9 cellular contexts compared by ENCODE assay signal in genomic region chr16:23509441-23509754, GRCh38. TPM values are rescaled to one million over a fixed set of nuclear protein-coding genes. Genes with fewer than 3 reads are reported as not detected.
DNase-seq lines count a peak whose midpoint lies in the region; ATAC-seq, FAIRE-seq and TF ChIP-seq lines count a peak whose summit lies in the region.
"Had no signal": no experiment of that assay in that cellular context is flagged by ENCODE, and none has a peak within 500 bp of the region (broad histone marks: within the 10 kb centered on the region; RNA-seq: fewer than 3 reads in every experiment).

No MANE protein-coding gene starts in this region.

- no peak for DNase-seq in CD8-positive, alpha-beta memory T cell
- DNase-seq in PC-9 (no peak), endothelial cell of umbilical vein (ENCODE audit: low read depth, low spot score) (peak; percentile 31), ovary (no peak), left colon (no peak), middle frontal gyrus (ENCODE audit: extremely low spot score, low spot score) (no peak)

- no peak for TF ChIP-seq POLR2A in endothelial cell of umbilical vein (IDR thresholded peaks at IDR 0.05; ENCODE audit: low read depth, low read length)
- TF ChIP-seq POLR2A in ovary (IDR thresholded peaks at IDR 0.05) = no peak

- peaks cover 41% of the 10 kb centered on the region for H3F3A ChIP-seq in PC-9 (ENCODE audit: insufficient read depth, low read depth)

- peaks cover 46% of the 10 kb centered on the region for H3K79me2 ChIP-seq in PC-9 (ENCODE audit: low read depth)
- peaks cover 47% of the 10 kb centered on the region for H3K79me2 ChIP-seq in endothelial cell of umbilical vein (ENCODE audit: control insufficient read depth, insufficient read depth, low read length)

- H3K27me3 ChIP-seq in CD8-positive, alpha-beta memory T cell (ENCODE audit: insufficient read depth, low read length, poor library complexity, severe bottlenecking) = no peaks in the 10 kb centered on the region
- no peaks in the 10 kb centered on the region for H3K27me3 ChIP-seq in PC-9 (ENCODE audit: insufficient read depth, low read depth)
- no peaks in the 10 kb centered on the region for H3K27me3 ChIP-seq in endothelial cell of umbilical vein (ENCODE audit: control insufficient read depth in 2 of 2, insufficient read depth in 2 of 2, low read length in 2 of 2)
- H3K27me3 ChIP-seq in ovary = no peaks in the 10 kb centered on the region

- H3K27ac ChIP-seq in CD8-positive, alpha-beta memory T cell (ENCODE audit: low read depth, low read length) = peak overlapping the region; percentile 66
- H3K27ac ChIP-seq in PC-9 = no peak overlapping the region
- H3K27ac ChIP-seq in endothelial cell of umbilical vein (ENCODE audit: insufficient read depth, low read depth, low read length) = no peak overlapping the region
- peak overlapping the region in 1 of 2 donors; percentile 87 for H3K27ac ChIP-seq in ovary

- POLR2A ChIA-PET in CD8-positive, alpha-beta memory T cell (lab: Charles Lee) = interaction anchor here (0.9 to 1.3 kb wide), 3 partner anchors 27 to 56 kb away, joined by 3 to 4 read pairs (median 4); partner anchors contain the start of genes COG7, EARS2 and UBFD1
- POLR2A ChIA-PET in PC-9 (lab: Charles Lee; ENCODE audit: unreplicated experiment) (interaction anchor here (0.7 kb wide), 1 partner anchor 12 kb away, joined by 4 read pairs; no protein-coding TSS in a partner anchor), endothelial cell of umbilical vein (lab: Charles Lee) (no interaction called here)

- H3K27me3 Mint-ChIP-seq in CD8-positive, alpha-beta memory T cell = peaks cover 0 to 5% of the 10 kb centered on the region in 2 donors

- peak overlapping the region; percentile 98 for H3K4me2 ChIP-seq in PC-9
- peak overlapping the region; percentile 89 for H3K4me2 ChIP-seq in endothelial cell of umbilical vein (ENCODE audit: insufficient read depth, low read length)

- 1 to 3% (median 1%) methylated on average over 5 of the region's 5 CpGs for WGBS in ovary, 3 donors

- peak overlapping the region; percentile 7 to 93 (median 88) for H3K27ac Mint-ChIP-seq in CD8-positive, alpha-beta memory T cell

- H3K4me3 Mint-ChIP-seq in CD8-positive, alpha-beta memory T cell = peak overlapping the region; percentile 86 to 96 (median 91)

- intact Hi-C loops in PC-9 (cut with micrococcal nuclease; ENCODE audit: unreplicated experiment) = loop anchor here (5.0 kb wide), 1 partner anchor 57 kb away; the partner anchor contains the start of gene COG7
- intact Hi-C loops in endothelial cell of umbilical vein (cut with micrococcal nuclease) = no loop called here
- intact Hi-C loops in ovary (cut with DNase I) = loop anchor here in 1 of 4 donors (10.0 kb wide), 1 partner anchor 45 kb away; the partner anchor contains the start of genes EARS2 and UBFD1
- intact Hi-C loops in left colon (cut with DNase I, micrococcal nuclease) = no loop called here

- peaks cover 55 to 75% (median 71%) of the 10 kb centered on the region in 3 donors for H3K4me1 Mint-ChIP-seq in CD8-positive, alpha-beta memory T cell

- no peak for TF ChIP-seq EP300 in ovary (IDR thresholded peaks at IDR 0.05)

- peak overlapping the region; percentile 44; the same call in 1 of the 2 replicates for H2AFZ ChIP-seq in PC-9
- no peak overlapping the region for H2AFZ ChIP-seq in endothelial cell of umbilical vein (ENCODE audit: low read depth, low read length)

- H3K9me1 ChIP-seq in endothelial cell of umbilical vein (replicated peaks; ENCODE audit: control insufficient read depth, extremely low read depth, insufficient read depth, low read length) = no peaks in the 10 kb centered on the region

- no peaks in the 10 kb centered on the region for H3K9me3 ChIP-seq in CD8-positive, alpha-beta memory T cell (ENCODE audit: low read length)
- H3K9me3 ChIP-seq in PC-9 (ENCODE audit: insufficient read depth, low read depth) (no peaks in the 10 kb centered on the region), endothelial cell of umbilical vein (replicated peaks; ENCODE audit: control insufficient read depth, insufficient read depth, low read length) (no peaks in the 10 kb centered on the region), ovary (no peaks in the 10 kb centered on the region)

- peak overlapping the region; percentile 58 for H3K4me3 ChIP-seq in CD8-positive, alpha-beta memory T cell (ENCODE audit: low read length)
- H3K4me3 ChIP-seq in PC-9 (peak overlapping the region; percentile 69), endothelial cell of umbilical vein (replicated peaks in 1 of 3; ENCODE audit: insufficient read depth in 1 of 3, low read depth in 1 of 3, low read length in 3 of 3) (peak overlapping the region; percentile 4 to 69 (median 60)), ovary (peak overlapping the region; percentile 74)

- CTCF ChIA-PET in CD8-positive, alpha-beta memory T cell (lab: Charles Lee) = interaction anchor here (0.9 to 1.3 kb wide), 2 partner anchors 37 to 74 kb away, joined by 3 to 7 read pairs; no protein-coding TSS in a partner anchor
- CTCF ChIA-PET in PC-9 (lab: Charles Lee) (no interaction called here), endothelial cell of umbilical vein (lab: Charles Lee) (interaction anchor here (1.0 to 1.8 kb wide), 4 partner anchors 9 to 74 kb away, joined by 3 to 12 read pairs (median 4); no protein-coding TSS in a partner anchor)

- H3K36me3 Mint-ChIP-seq in CD8-positive, alpha-beta memory T cell = peaks cover 0 to 26% (median 3%) of the 10 kb centered on the region in 3 donors

- peaks cover 54% of the 10 kb centered on the region for H3K4me1 ChIP-seq in CD8-positive, alpha-beta memory T cell (ENCODE audit: insufficient read depth, low read length)
- peaks cover 23% of the 10 kb centered on the region for H3K4me1 ChIP-seq in PC-9 (replicated peaks; ENCODE audit: insufficient read depth)
- H3K4me1 ChIP-seq in endothelial cell of umbilical vein (ENCODE audit: control insufficient read depth, extremely low read depth, insufficient read depth, low read length) = peaks cover 9% of the 10 kb centered on the region
- peaks cover 25% of the 10 kb centered on the region for H3K4me1 ChIP-seq in ovary (ENCODE audit: insufficient read depth)

- H3K36me3 ChIP-seq in CD8-positive, alpha-beta memory T cell (ENCODE audit: insufficient read depth, low read length) = no peaks in the 10 kb centered on the region
- H3K36me3 ChIP-seq in PC-9 (ENCODE audit: low read depth) (no peaks in the 10 kb centered on the region), endothelial cell of umbilical vein (ENCODE audit: control insufficient read depth in 2 of 2, extremely low read depth in 1 of 2, insufficient read depth in 2 of 2, low read length in 2 of 2) (no peaks in the 10 kb centered on the region), ovary (no peaks in the 10 kb centered on the region)

- TF ChIP-seq CTCF in PC-9 (conservative IDR thresholded peaks at IDR 0.05) = no peak
- no peak for TF ChIP-seq CTCF in endothelial cell of umbilical vein (IDR thresholded peaks at IDR 0.05; ENCODE audit: extremely low read depth in 1 of 2, insufficient read depth in 1 of 2, low read depth in 1 of 2, low read length in 2 of 2)
- TF ChIP-seq CTCF in ovary (IDR thresholded peaks at IDR 0.05) = no peak

- no peaks in the 10 kb centered on the region for H3K9me2 ChIP-seq in PC-9 (ENCODE audit: insufficient read depth)

- TSS peak; percentile 64 for BruUV-seq in PC-9 (replicated peaks; lab: Mats Ljungman, UMichigan)
- TSS peak; percentile 80 for BruUV-seq in endothelial cell of umbilical vein (replicated peaks; lab: Mats Ljungman, UMichigan)

- H3K9me3 Mint-ChIP-seq in CD8-positive, alpha-beta memory T cell = no peaks in the 10 kb centered on the region

- ATAC-seq in left colon (no peak), GM19463 (IDR thresholded peaks at IDR 0.05; ENCODE audit: unreplicated experiment) (no peak), GM19397 (IDR thresholded peaks at IDR 0.05; ENCODE audit: unreplicated experiment) (no peak)

- H3K9ac ChIP-seq in endothelial cell of umbilical vein (replicated peaks; ENCODE audit: extremely low read depth, insufficient read depth, low read length) = peak overlapping the region; percentile 62

- peaks cover 27% of the 10 kb centered on the region for H4K20me1 ChIP-seq in PC-9 (ENCODE audit: insufficient read depth)
- peaks cover 2% of the 10 kb centered on the region for H4K20me1 ChIP-seq in endothelial cell of umbilical vein (replicated peaks; ENCODE audit: control insufficient read depth, extremely low read depth, insufficient read depth, low read length)

- FAIRE-seq in endothelial cell of umbilical vein (lab: Jason Lieb, UNC) = no peak
- FAIRE-seq: TTC549 had no signal

- dilution Hi-C loops in endothelial cell of umbilical vein (cut with MboI; ENCODE audit: extremely low pct_ligation_motif_present, low sequenced_read_pairs) = no loop called here

RNA-seq across cellular contexts. Expression of gene GGA2, which starts 0.9 kb away (rescaled TPM):
- total RNA-seq in CD8-positive, alpha-beta memory T cell = 10 to 100 TPM; 63.5 to 70.1 TPM
- polyA plus RNA-seq in CD8-positive, alpha-beta memory T cell = 52.3 TPM
- total RNA-seq in PC-9 (2021) (68.5 and 85.1 TPM in 2 replicates), endothelial cell of umbilical vein (67.5 and 73.1 TPM in 2 replicates), ovary (100 to 1,000 TPM in 1 of 7 donors, 10 to 100 TPM in 6; 27.1 to 111 (median 83.3) TPM), left colon (10 to 100 TPM; 42.6 to 45.3 TPM)
- polyA plus RNA-seq in endothelial cell of umbilical vein (32.9 and 33.3 TPM in 2 replicates), ovary (100 to 1,000 TPM in 1 of 2 donors, 10 to 100 TPM in 1; 36.3 to 141 TPM)
- polyA plus RNA-seq in endothelial cell of umbilical vein (2011; cell fraction: cytosol; rRNA removed) = 21.5 and 25.8 TPM in 2 replicates
- polyA plus RNA-seq in endothelial cell of umbilical vein (2011; cell fraction: nucleus; rRNA removed) = 122 and 137 TPM in 2 replicates
- 30.7 and 37.3 TPM in 2 replicates for polyA plus RNA-seq in endothelial cell of umbilical vein (2012)
- 78.1 and 86.9 TPM in 2 replicates for polyA minus RNA-seq in endothelial cell of umbilical vein
- polyA minus RNA-seq in endothelial cell of umbilical vein (2011; cell fraction: cytosol; rRNA and poly(A)+ RNA removed) = 29.2 TPM
- 51.8 and 68.2 TPM in 2 replicates for polyA minus RNA-seq in endothelial cell of umbilical vein (2011; cell fraction: nucleus; rRNA and poly(A)+ RNA removed)

RNA-seq across cellular contexts. Expression of gene EARS2, which starts 47.8 kb away (rescaled TPM):
- total RNA-seq in CD8-positive, alpha-beta memory T cell = 10 to 100 TPM; 26.9 to 28.5 TPM
- polyA plus RNA-seq in CD8-positive, alpha-beta memory T cell = 14.1 TPM
- total RNA-seq in PC-9 (2021) (34.9 and 43.3 TPM in 2 replicates), endothelial cell of umbilical vein (10.9 and 14.7 TPM in 2 replicates), ovary (10 to 100 TPM; 11.1 to 29.0 (median 18.5) TPM), left colon (10 to 100 TPM; 15.4 to 17.2 TPM)
- polyA plus RNA-seq in endothelial cell of umbilical vein (21.6 and 32.1 TPM in 2 replicates), ovary (10 to 100 TPM in 1 of 2 donors, 1 to 10 TPM in 1; 9.5 to 26.7 TPM)
- polyA plus RNA-seq in endothelial cell of umbilical vein (2011; cell fraction: cytosol; rRNA removed) = 11.7 and 18.4 TPM in 2 replicates
- 19.7 and 20.9 TPM in 2 replicates for polyA plus RNA-seq in endothelial cell of umbilical vein (2011; cell fraction: nucleus; rRNA removed)
- 14.5 and 14.9 TPM in 2 replicates for polyA plus RNA-seq in endothelial cell of umbilical vein (2012)
- polyA minus RNA-seq in endothelial cell of umbilical vein = 48.6 and 55.3 TPM in 2 replicates
- 30.0 TPM for polyA minus RNA-seq in endothelial cell of umbilical vein (2011; cell fraction: cytosol; rRNA and poly(A)+ RNA removed)
- polyA minus RNA-seq in endothelial cell of umbilical vein (2011; cell fraction: nucleus; rRNA and poly(A)+ RNA removed) = 29.8 and 30.9 TPM in 2 replicates

RNA-seq across cellular contexts. Expression of gene UBFD1, which starts 48.1 kb away (rescaled TPM):
- 10 to 100 TPM; 58.5 to 60.1 TPM for total RNA-seq in CD8-positive, alpha-beta memory T cell
- polyA plus RNA-seq in CD8-positive, alpha-beta memory T cell = 12.8 TPM
- total RNA-seq in PC-9 (2021) = 95.8 and 98.2 TPM in 2 replicates
- total RNA-seq in endothelial cell of umbilical vein = 64.8 and 69.9 TPM in 2 replicates
- 47.4 and 50.0 TPM in 2 replicates for polyA plus RNA-seq in endothelial cell of umbilical vein
- polyA plus RNA-seq in endothelial cell of umbilical vein (2011; cell fraction: cytosol; rRNA removed) = 44.6 and 45.5 TPM in 2 replicates
- polyA plus RNA-seq in endothelial cell of umbilical vein (2011; cell fraction: nucleus; rRNA removed) = 69.0 and 89.8 TPM in 2 replicates
- 38.3 and 39.9 TPM in 2 replicates for polyA plus RNA-seq in endothelial cell of umbilical vein (2012)
- 49.9 and 55.4 TPM in 2 replicates for polyA minus RNA-seq in endothelial cell of umbilical vein
- 24.6 TPM for polyA minus RNA-seq in endothelial cell of umbilical vein (2011; cell fraction: cytosol; rRNA and poly(A)+ RNA removed)
- 62.5 and 77.7 TPM in 2 replicates for polyA minus RNA-seq in endothelial cell of umbilical vein (2011; cell fraction: nucleus; rRNA and poly(A)+ RNA removed)
- total RNA-seq in ovary = 10 to 100 TPM; 45.2 to 67.4 (median 54.0) TPM
- polyA plus RNA-seq in ovary = 10 to 100 TPM; 13.8 to 55.1 TPM
- total RNA-seq in left colon = 10 to 100 TPM; 26.5 to 27.7 TPM

RNA-seq across cellular contexts. Expression of gene COG7, which starts 56.4 kb away (rescaled TPM):
- 10 to 100 TPM; 15.8 to 17.9 TPM for total RNA-seq in CD8-positive, alpha-beta memory T cell
- polyA plus RNA-seq in CD8-positive, alpha-beta memory T cell = 13.9 TPM
- total RNA-seq in PC-9 (2021) = 38.3 and 40.7 TPM in 2 replicates
- total RNA-seq in endothelial cell of umbilical vein = 20.7 and 24.1 TPM in 2 replicates
- 42.0 and 52.4 TPM in 2 replicates for polyA plus RNA-seq in endothelial cell of umbilical vein
- 23.1 and 25.9 TPM in 2 replicates for polyA plus RNA-seq in endothelial cell of umbilical vein (2011; cell fraction: cytosol; rRNA removed)
- polyA plus RNA-seq in endothelial cell of umbilical vein (2011; cell fraction: nucleus; rRNA removed) = 53.7 and 64.6 TPM in 2 replicates
- 13.9 and 16.9 TPM in 2 replicates for polyA plus RNA-seq in endothelial cell of umbilical vein (2012)
- 37.1 and 37.8 TPM in 2 replicates for polyA minus RNA-seq in endothelial cell of umbilical vein
- 12.0 TPM for polyA minus RNA-seq in endothelial cell of umbilical vein (2011; cell fraction: cytosol; rRNA and poly(A)+ RNA removed)
- 33.8 and 40.0 TPM in 2 replicates for polyA minus RNA-seq in endothelial cell of umbilical vein (2011; cell fraction: nucleus; rRNA and poly(A)+ RNA removed)
- total RNA-seq in ovary = 10 to 100 TPM; 16.5 to 21.5 (median 19.3) TPM
- 10 to 100 TPM; 13.8 to 15.1 TPM for polyA plus RNA-seq in ovary
- 10 to 100 TPM; 29.3 to 42.5 TPM for total RNA-seq in left colon
